Comparison of ENCODE assay signal across 1 cellular context in genomic region chr11:86749376-86749775, GRCh38.
TF ChIP-seq lines count a peak whose summit lies in the region.

No MANE protein-coding gene starts in this region.

TF ChIP-seq in H1, 55 proteins besides CTCF, POLR2A, EP300 and RAD21 (continued from another document):
- TF ChIP-seq TCF12 (IDR thresholded peaks at IDR 0.05; ENCODE audit: low read depth, low read length) (no peak), RFX5 (IDR thresholded peaks at IDR 0.05; ENCODE audit: borderline replicate concordance, low read depth, low read length) (no peak), ASH2L (IDR thresholded peaks at IDR 0.05; ENCODE audit: low read length) (no peak), YY1 (IDR thresholded peaks at IDR 0.05; ENCODE audit: low read depth, low read length) (no peak), SIRT6 (IDR thresholded peaks at IDR 0.05; ENCODE audit: low read length) (no peak)
- TF ChIP-seq, protein P1, sequence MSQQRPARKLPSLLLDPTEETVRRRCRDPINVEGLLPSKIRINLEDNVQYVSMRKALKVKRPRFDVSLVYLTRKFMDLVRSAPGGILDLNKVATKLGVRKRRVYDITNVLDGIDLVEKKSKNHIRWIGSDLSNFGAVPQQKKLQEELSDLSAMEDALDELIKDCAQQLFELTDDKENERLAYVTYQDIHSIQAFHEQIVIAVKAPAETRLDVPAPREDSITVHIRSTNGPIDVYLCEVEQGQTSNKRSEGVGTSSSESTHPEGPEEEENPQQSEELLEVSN (IDR thresholded peaks at IDR 0.05): no peak
